In the genomic region with DNA sequence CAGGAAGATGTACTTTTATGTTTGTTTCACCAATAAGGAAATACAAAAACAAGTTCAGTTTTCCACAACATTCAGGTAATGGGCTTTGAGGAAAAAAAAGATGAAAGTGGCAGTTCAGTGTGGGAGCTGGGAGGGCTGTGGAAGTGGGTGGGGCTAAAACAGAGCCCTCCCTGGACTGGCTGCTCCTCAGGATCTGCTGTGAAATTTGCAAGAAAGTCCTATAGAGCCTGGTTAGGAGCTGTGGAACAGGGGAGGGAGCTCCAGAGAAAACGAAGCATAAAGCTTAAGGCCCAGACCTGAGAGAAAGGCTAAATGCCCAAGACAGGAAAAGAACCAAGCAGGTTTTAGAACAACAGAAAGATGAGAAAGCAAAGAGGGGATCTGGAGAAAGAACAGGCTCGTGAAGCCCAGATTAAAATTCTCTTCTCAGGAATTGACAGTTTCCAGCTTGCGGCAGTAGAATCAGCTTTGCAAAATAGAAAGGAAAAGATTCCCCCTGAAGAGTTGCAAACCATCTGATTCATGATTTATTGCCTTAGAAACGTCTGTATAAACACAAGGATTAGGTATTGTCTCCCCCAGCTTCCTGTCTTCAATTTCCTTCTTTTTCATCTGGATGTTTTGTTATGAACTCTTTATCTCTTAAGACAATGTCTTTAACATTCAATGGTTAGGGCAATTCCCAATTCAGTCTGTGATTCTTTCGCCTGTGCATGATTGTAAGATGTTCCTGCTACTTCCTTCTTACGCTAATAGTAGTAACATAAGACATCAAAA, we compare ENCODE assay signal across 1 cellular context.
TF ChIP-seq lines count a peak whose summit lies in the region.

No MANE protein-coding gene starts in this region.

TF ChIP-seq in HepG2, 621 proteins besides CTCF, POLR2A, EP300 and RAD21:
- TF ChIP-seq ZNF549 (CRISPR knock-in tag; IDR thresholded peaks at IDR 0.05) (no peak), ZNF572 (CRISPR knock-in tag; IDR thresholded peaks at IDR 0.05) (no peak), ATF7 (IDR thresholded peaks at IDR 0.05) (no peak), ATF7 (CRISPR knock-in tag; IDR thresholded peaks at IDR 0.05) (no peak), SPEN (CRISPR knock-in tag; IDR thresholded peaks at IDR 0.05; ENCODE audit: low read depth) (no peak), ZNF383 (CRISPR knock-in tag; IDR thresholded peaks at IDR 0.05; ENCODE audit: borderline replicate concordance) (no peak), JUN (CRISPR knock-in tag; IDR thresholded peaks at IDR 0.05) (no peak), KLF13 (CRISPR knock-in tag; IDR thresholded peaks at IDR 0.05) (no peak), KDM3A (CRISPR knock-in tag; IDR thresholded peaks at IDR 0.05; ENCODE audit: low read depth) (no peak), AGO1 (IDR thresholded peaks at IDR 0.05; ENCODE audit: low read depth, low read length, poor library complexity, severe bottlenecking) (no peak)
- TF ChIP-seq, protein P1, sequence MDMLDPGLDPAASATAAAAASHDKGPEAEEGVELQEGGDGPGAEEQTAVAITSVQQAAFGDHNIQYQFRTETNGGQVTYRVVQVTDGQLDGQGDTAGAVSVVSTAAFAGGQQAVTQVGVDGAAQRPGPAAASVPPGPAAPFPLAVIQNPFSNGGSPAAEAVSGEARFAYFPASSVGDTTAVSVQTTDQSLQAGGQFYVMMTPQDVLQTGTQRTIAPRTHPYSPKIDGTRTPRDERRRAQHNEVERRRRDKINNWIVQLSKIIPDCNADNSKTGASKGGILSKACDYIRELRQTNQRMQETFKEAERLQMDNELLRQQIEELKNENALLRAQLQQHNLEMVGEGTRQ (IDR thresholded peaks at IDR 0.05; ENCODE audit: low read depth, low read length) = no peak
- TF ChIP-seq, protein P1 (CRISPR knock-in tag; IDR thresholded peaks at IDR 0.05; ENCODE audit: borderline replicate concordance) = no peak
- TF ChIP-seq, protein P2, sequence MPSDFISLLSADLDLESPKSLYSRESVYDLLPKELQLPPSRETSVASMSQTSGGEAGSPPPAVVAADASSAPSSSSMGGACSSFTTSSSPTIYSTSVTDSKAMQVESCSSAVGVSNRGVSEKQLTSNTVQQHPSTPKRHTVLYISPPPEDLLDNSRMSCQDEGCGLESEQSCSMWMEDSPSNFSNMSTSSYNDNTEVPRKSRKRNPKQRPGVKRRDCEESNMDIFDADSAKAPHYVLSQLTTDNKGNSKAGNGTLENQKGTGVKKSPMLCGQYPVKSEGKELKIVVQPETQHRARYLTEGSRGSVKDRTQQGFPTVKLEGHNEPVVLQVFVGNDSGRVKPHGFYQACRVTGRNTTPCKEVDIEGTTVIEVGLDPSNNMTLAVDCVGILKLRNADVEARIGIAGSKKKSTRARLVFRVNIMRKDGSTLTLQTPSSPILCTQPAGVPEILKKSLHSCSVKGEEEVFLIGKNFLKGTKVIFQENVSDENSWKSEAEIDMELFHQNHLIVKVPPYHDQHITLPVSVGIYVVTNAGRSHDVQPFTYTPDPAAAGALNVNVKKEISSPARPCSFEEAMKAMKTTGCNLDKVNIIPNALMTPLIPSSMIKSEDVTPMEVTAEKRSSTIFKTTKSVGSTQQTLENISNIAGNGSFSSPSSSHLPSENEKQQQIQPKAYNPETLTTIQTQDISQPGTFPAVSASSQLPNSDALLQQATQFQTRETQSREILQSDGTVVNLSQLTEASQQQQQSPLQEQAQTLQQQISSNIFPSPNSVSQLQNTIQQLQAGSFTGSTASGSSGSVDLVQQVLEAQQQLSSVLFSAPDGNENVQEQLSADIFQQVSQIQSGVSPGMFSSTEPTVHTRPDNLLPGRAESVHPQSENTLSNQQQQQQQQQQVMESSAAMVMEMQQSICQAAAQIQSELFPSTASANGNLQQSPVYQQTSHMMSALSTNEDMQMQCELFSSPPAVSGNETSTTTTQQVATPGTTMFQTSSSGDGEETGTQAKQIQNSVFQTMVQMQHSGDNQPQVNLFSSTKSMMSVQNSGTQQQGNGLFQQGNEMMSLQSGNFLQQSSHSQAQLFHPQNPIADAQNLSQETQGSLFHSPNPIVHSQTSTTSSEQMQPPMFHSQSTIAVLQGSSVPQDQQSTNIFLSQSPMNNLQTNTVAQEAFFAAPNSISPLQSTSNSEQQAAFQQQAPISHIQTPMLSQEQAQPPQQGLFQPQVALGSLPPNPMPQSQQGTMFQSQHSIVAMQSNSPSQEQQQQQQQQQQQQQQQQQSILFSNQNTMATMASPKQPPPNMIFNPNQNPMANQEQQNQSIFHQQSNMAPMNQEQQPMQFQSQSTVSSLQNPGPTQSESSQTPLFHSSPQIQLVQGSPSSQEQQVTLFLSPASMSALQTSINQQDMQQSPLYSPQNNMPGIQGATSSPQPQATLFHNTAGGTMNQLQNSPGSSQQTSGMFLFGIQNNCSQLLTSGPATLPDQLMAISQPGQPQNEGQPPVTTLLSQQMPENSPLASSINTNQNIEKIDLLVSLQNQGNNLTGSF (CRISPR knock-in tag; IDR thresholded peaks at IDR 0.05) = no peak
- TF ChIP-seq, protein P3, sequence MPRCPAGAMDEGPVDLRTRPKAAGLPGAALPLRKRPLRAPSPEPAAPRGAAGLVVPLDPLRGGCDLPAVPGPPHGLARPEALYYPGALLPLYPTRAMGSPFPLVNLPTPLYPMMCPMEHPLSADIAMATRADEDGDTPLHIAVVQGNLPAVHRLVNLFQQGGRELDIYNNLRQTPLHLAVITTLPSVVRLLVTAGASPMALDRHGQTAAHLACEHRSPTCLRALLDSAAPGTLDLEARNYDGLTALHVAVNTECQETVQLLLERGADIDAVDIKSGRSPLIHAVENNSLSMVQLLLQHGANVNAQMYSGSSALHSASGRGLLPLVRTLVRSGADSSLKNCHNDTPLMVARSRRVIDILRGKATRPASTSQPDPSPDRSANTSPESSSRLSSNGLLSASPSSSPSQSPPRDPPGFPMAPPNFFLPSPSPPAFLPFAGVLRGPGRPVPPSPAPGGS (CRISPR knock-in tag; IDR thresholded peaks at IDR 0.05) = no peak
